1 cellular context compared by ENCODE assay signal in genomic region chr1:156176610-156177210, GRCh38.
TF ChIP-seq lines count a peak whose summit lies in the region.

No MANE protein-coding gene starts in this region.

TF ChIP-seq in H1, 55 proteins besides CTCF, POLR2A, EP300 and RAD21:
- TF ChIP-seq EGR1 (IDR thresholded peaks at IDR 0.05; ENCODE audit: borderline replicate concordance, low read depth, low read length) (no peak), SP4 (IDR thresholded peaks at IDR 0.05; ENCODE audit: low read length) (no peak), POLR2AphosphoS5 (IDR thresholded peaks at IDR 0.05; ENCODE audit: low read depth, low read length) (no peak), CEBPB (IDR thresholded peaks at IDR 0.05; ENCODE audit: low read depth, low read length) (no peak), TAF7 (optimal IDR thresholded peaks at IDR 0.05; ENCODE audit: borderline replicate concordance, low read depth, low read length) (no peak), CHD1 (IDR thresholded peaks at IDR 0.05; ENCODE audit: low read depth, low read length) (no peak), TEAD4 (IDR thresholded peaks at IDR 0.05; ENCODE audit: low read depth, low read length) (no peak), YY1 (IDR thresholded peaks at IDR 0.05; ENCODE audit: low read depth, low read length) (no peak), JUN (IDR thresholded peaks at IDR 0.05; ENCODE audit: low read depth, low read length) (no peak), SIRT6 (IDR thresholded peaks at IDR 0.05; ENCODE audit: low read length) (no peak), BRCA1 (IDR thresholded peaks at IDR 0.05; ENCODE audit: low read depth, low read length) (no peak), SAP30 (IDR thresholded peaks at IDR 0.05; ENCODE audit: insufficient read depth, insufficient replicate concordance, low read length) (no peak), KDM5A (IDR thresholded peaks at IDR 0.05; ENCODE audit: low read length) (no peak), USF2 (IDR thresholded peaks at IDR 0.05; ENCODE audit: low read length) (no peak), KDM1A (IDR thresholded peaks at IDR 0.05; ENCODE audit: borderline replicate concordance, low read length) (no peak), BACH1 (IDR thresholded peaks at IDR 0.05; ENCODE audit: low read length) (no peak), EZH2 (IDR thresholded peaks at IDR 0.05; ENCODE audit: low read depth, low read length, severe bottlenecking) (no peak), NRF1 (IDR thresholded peaks at IDR 0.05; ENCODE audit: low read depth, low read length) (no peak)
